In genomic region chr1:209692296-209692695, GRCh38 we compare ENCODE assay signal across 16 cellular contexts. TPM values are rescaled to one million over a fixed set of nuclear protein-coding genes. Genes with fewer than 3 reads are reported as not detected.
DNase-seq lines count a peak whose midpoint lies in the region; ATAC-seq, FAIRE-seq and TF ChIP-seq lines count a peak whose summit lies in the region.
"Had no signal": no experiment of that assay in that cellular context is flagged by ENCODE, and none has a peak within 500 bp of the region (broad histone marks: within the 10 kb centered on the region; RNA-seq: fewer than 3 reads in every experiment).

No MANE protein-coding gene starts in this region.

- H3K9ac ChIP-seq in endothelial cell of umbilical vein (replicated peaks; ENCODE audit: extremely low read depth, insufficient read depth, low read length): no peak overlapping the region

- H3K27me3 Mint-ChIP-seq in T-helper 1 cell treated with Interleukin-12 subunit alpha and Interleukin-12 subunit beta and Interleukin-4 antibody, amounts not matched to agents 30 μg/mL and 1 μg/mL, for 36 hours (ENCODE audit: low read depth): no peaks in the 10 kb centered on the region

- POLR2A ChIA-PET in endothelial cell of umbilical vein (lab: Charles Lee): no interaction called here
- POLR2A ChIA-PET in OCI-LY7 (lab: Charles Lee): interaction anchor here (0.7 kb wide), 1 partner anchor 64 kb away, joined by 4 read pairs; the partner anchor contains the start of gene TRAF3IP3

- H3K4me1 ChIP-seq in ACC112 (ENCODE audit: control insufficient read depth, insufficient read depth, low read length, unreplicated experiment) (peaks cover 36% of the 10 kb centered on the region), endothelial cell of umbilical vein (ENCODE audit: control insufficient read depth, extremely low read depth, insufficient read depth, low read length) (no peaks in the 10 kb centered on the region), OCI-LY7 (ENCODE audit: insufficient read depth, low read length, poor library complexity, severe bottlenecking) (no peaks in the 10 kb centered on the region)

- no peaks in the 10 kb centered on the region for H3K27me3 ChIP-seq in ACC112 (ENCODE audit: insufficient read depth, low read length)
- H3K27me3 ChIP-seq in endothelial cell of umbilical vein (ENCODE audit: control insufficient read depth in 2 of 2, insufficient read depth in 2 of 2, low read length in 2 of 2): peaks cover 9 to 13% of the 10 kb centered on the region in 2 experiments
- H3K27me3 ChIP-seq: gastrocnemius medialis, SJSA1, suprapubic skin had no signal

- CTCF ChIA-PET in endothelial cell of umbilical vein (lab: Charles Lee): interaction anchor here (0.8 to 7.1 kb wide), 24 partner anchors 18 to 126 kb away, joined by 3 to 70 read pairs (median 5); partner anchors contain the start of genes CAMK1G, G0S2 and LAMB3
- CTCF ChIA-PET in OCI-LY7 (lab: Charles Lee; ENCODE audit: unreplicated experiment): no interaction called here

- H2AFZ ChIP-seq in ACC112 (ENCODE audit: low read length, unreplicated experiment): peak overlapping the region; percentile 44
- H2AFZ ChIP-seq in endothelial cell of umbilical vein (ENCODE audit: low read depth, low read length): peak overlapping the region; percentile 51
- H2AFZ ChIP-seq in OCI-LY7 (ENCODE audit: low read length): no peak overlapping the region

- H3K9me3 Mint-ChIP-seq in T-helper 1 cell treated with Interleukin-12 subunit alpha and Interleukin-12 subunit beta and Interleukin-4 antibody, amounts not matched to agents 30 μg/mL and 1 μg/mL, for 36 hours: no peaks in the 10 kb centered on the region
- H3K9me3 Mint-ChIP-seq: activated B cell treated with CpG ODN at 0.5 μM for 24 hours, CD14-positive monocyte, memory B cell had no signal

- DNase-seq in T-helper 1 cell (no peak), RKO (ENCODE audit: low spot score) (peak; percentile 30), endothelial cell of umbilical vein (ENCODE audit: low read depth, low spot score) (no peak), iPS-NIHi11 (ENCODE audit: low spot score) (no peak), OCI-LY7 (ENCODE audit: low spot score) (no peak)

- H3K4me3 ChIP-seq in ACC112 (ENCODE audit: low read depth, low read length) (no peak overlapping the region), endothelial cell of umbilical vein (replicated peaks in 1 of 3; ENCODE audit: insufficient read depth in 1 of 3, low read depth in 1 of 3, low read length in 3 of 3) (no peak overlapping the region), OCI-LY7 (ENCODE audit: low read depth, low read length, poor library complexity, severe bottlenecking) (no peak overlapping the region)
- H3K4me3 ChIP-seq: gastrocnemius medialis, SJSA1, suprapubic skin had no signal

- intact Hi-C loops in endothelial cell of umbilical vein (cut with micrococcal nuclease): loop anchor here (5.0 kb wide), 1 partner anchor 45 kb away; no protein-coding TSS in a partner anchor
- intact Hi-C loops in OCI-LY7 (cut with micrococcal nuclease; ENCODE audit: unreplicated experiment): loop anchor here (2.0 to 5.0 kb wide), 2 partner anchors 55 to 115 kb away; no protein-coding TSS in a partner anchor

- H3K4me3 Mint-ChIP-seq in T-helper 1 cell treated with Interleukin-12 subunit alpha and Interleukin-12 subunit beta and Interleukin-4 antibody, amounts not matched to agents 30 μg/mL and 1 μg/mL, for 36 hours: no peak overlapping the region
- H3K4me3 Mint-ChIP-seq: activated B cell treated with CpG ODN at 0.5 μM for 24 hours, memory B cell had no signal

- no peaks in the 10 kb centered on the region for H3K9me2 ChIP-seq in OCI-LY7 (ENCODE audit: insufficient read depth, low read length)

- H3K27ac ChIP-seq in ACC112 (ENCODE audit: low read depth, low read length): no peak overlapping the region; the same call in 1 of the 2 replicates
- H3K27ac ChIP-seq in endothelial cell of umbilical vein (ENCODE audit: insufficient read depth, low read depth, low read length): no peak overlapping the region
- no peak overlapping the region for H3K27ac ChIP-seq in OCI-LY7 (ENCODE audit: low read depth, low read length, poor library complexity, severe bottlenecking)
- H3K27ac ChIP-seq: gastrocnemius medialis, SJSA1, suprapubic skin had no signal

- no peak for TF ChIP-seq CTCF in endothelial cell of umbilical vein (IDR thresholded peaks at IDR 0.05; ENCODE audit: extremely low read depth in 1 of 2, insufficient read depth in 1 of 2, low read depth in 1 of 2, low read length in 2 of 2)
- no peak for TF ChIP-seq CTCF in OCI-LY7 (conservative IDR thresholded peaks at IDR 0.05; ENCODE audit: low read length)

- no peaks in the 10 kb centered on the region for H4K20me1 ChIP-seq in endothelial cell of umbilical vein (replicated peaks; ENCODE audit: control insufficient read depth, extremely low read depth, insufficient read depth, low read length)
- no peaks in the 10 kb centered on the region for H4K20me1 ChIP-seq in OCI-LY7 (ENCODE audit: insufficient read depth, low read length)

- no peak for TF ChIP-seq POLR2A in endothelial cell of umbilical vein (IDR thresholded peaks at IDR 0.05; ENCODE audit: low read depth, low read length)

- H3K4me2 ChIP-seq in endothelial cell of umbilical vein (ENCODE audit: insufficient read depth, low read length) (no peak overlapping the region), OCI-LY7 (ENCODE audit: low read length) (no peak overlapping the region)

- dilution Hi-C loops in endothelial cell of umbilical vein (cut with MboI; ENCODE audit: extremely low pct_ligation_motif_present, low sequenced_read_pairs): loop anchor here (25.0 kb wide), 1 partner anchor 105 kb away; the partner anchor contains the start of gene CAMK1G

- H3K79me2 ChIP-seq in ACC112 (ENCODE audit: control insufficient read depth, insufficient read depth, low read length, unreplicated experiment) (no peaks in the 10 kb centered on the region), endothelial cell of umbilical vein (ENCODE audit: control insufficient read depth, insufficient read depth, low read length) (no peaks in the 10 kb centered on the region), OCI-LY7 (ENCODE audit: insufficient read depth, low read depth, low read length) (no peaks in the 10 kb centered on the region)

- H3K9me3 ChIP-seq in endothelial cell of umbilical vein (replicated peaks; ENCODE audit: control insufficient read depth, insufficient read depth, low read length): no peaks in the 10 kb centered on the region
- H3K9me3 ChIP-seq in OCI-LY7 (ENCODE audit: low read length): no peaks in the 10 kb centered on the region
- H3K9me3 ChIP-seq: gastrocnemius medialis, SJSA1, suprapubic skin had no signal

- ATAC-seq in HG02981 (IDR thresholded peaks at IDR 0.05; ENCODE audit: unreplicated experiment): no peak

- H3K9me1 ChIP-seq in endothelial cell of umbilical vein (replicated peaks; ENCODE audit: control insufficient read depth, extremely low read depth, insufficient read depth, low read length): no peaks in the 10 kb centered on the region

- H3K36me3 ChIP-seq in ACC112 (ENCODE audit: insufficient read depth, low read length) (no peaks in the 10 kb centered on the region), endothelial cell of umbilical vein (ENCODE audit: control insufficient read depth in 2 of 2, extremely low read depth in 1 of 2, insufficient read depth in 2 of 2, low read length in 2 of 2) (no peaks in the 10 kb centered on the region), OCI-LY7 (ENCODE audit: insufficient read depth, low read length) (no peaks in the 10 kb centered on the region)
- H3K36me3 ChIP-seq: gastrocnemius medialis, SJSA1, suprapubic skin had no signal

- H3K36me3 Mint-ChIP-seq in T-helper 1 cell treated with Interleukin-12 subunit alpha and Interleukin-12 subunit beta and Interleukin-4 antibody, amounts not matched to agents 30 μg/mL and 1 μg/mL, for 36 hours (ENCODE audit: low read depth): peaks cover 19% of the 10 kb centered on the region
- H3K36me3 Mint-ChIP-seq: CD14-positive monocyte, memory B cell had no signal

- FAIRE-seq in endothelial cell of umbilical vein (lab: Jason Lieb, UNC): no peak

- BruUV-seq in endothelial cell of umbilical vein (replicated peaks; lab: Mats Ljungman, UMichigan) (no TSS peak), OCI-LY7 (replicated peaks; lab: Mats Ljungman, UMichigan) (no TSS peak)

- peak overlapping the region; percentile 10 for H3K27ac Mint-ChIP-seq in T-helper 1 cell treated with Interleukin-12 subunit alpha and Interleukin-12 subunit beta and Interleukin-4 antibody, amounts not matched to agents 30 μg/mL and 1 μg/mL, for 36 hours
- H3K27ac Mint-ChIP-seq: activated B cell treated with CpG ODN at 0.5 μM for 24 hours, memory B cell had no signal

- H3K4me1 Mint-ChIP-seq in T-helper 1 cell treated with Interleukin-12 subunit alpha and Interleukin-12 subunit beta and Interleukin-4 antibody, amounts not matched to agents 30 μg/mL and 1 μg/mL, for 36 hours (ENCODE audit: low read depth): peaks cover 56% of the 10 kb centered on the region

RNA-seq across cellular contexts. Expression of gene HSD11B1, which starts 12.3 kb away (rescaled TPM):
- total RNA-seq in endothelial cell of umbilical vein (not detected in 2 replicates), OCI-LY7 (2022) (not detected in 2 replicates)
- not detected in 2 replicates for polyA plus RNA-seq in endothelial cell of umbilical vein
- polyA plus RNA-seq in endothelial cell of umbilical vein (2011; cell fraction: cytosol; rRNA removed): not detected in 2 replicates
- polyA plus RNA-seq in endothelial cell of umbilical vein (2011; cell fraction: nucleus; rRNA removed): not detected in 2 replicates
- polyA plus RNA-seq in endothelial cell of umbilical vein (2012): 0.13 TPM in 1 of 2 replicates, not detected in the other
- polyA minus RNA-seq in endothelial cell of umbilical vein: not detected in 2 replicates
- not detected for polyA minus RNA-seq in endothelial cell of umbilical vein (2011; cell fraction: cytosol; rRNA and poly(A)+ RNA removed)
- not detected in 2 replicates for polyA minus RNA-seq in endothelial cell of umbilical vein (2011; cell fraction: nucleus; rRNA and poly(A)+ RNA removed)
- total RNA-seq in OCI-LY7 (2014; rRNA removed; shearing (Covaris generic)): not detected in 2 replicates
- total RNA-seq: activated B cell treated with CpG ODN at 0.5 μM for 24 hours, G401 had no signal
- polyA plus RNA-seq: CD14-positive monocyte had no signal

RNA-seq across cellular contexts. Expression of gene G0S2, which starts 17.1 kb away (rescaled TPM):
- total RNA-seq in endothelial cell of umbilical vein: 1.9 TPM in 1 of 2 replicates, not detected in the other
- polyA plus RNA-seq in endothelial cell of umbilical vein: 0.22 and 0.91 TPM in 2 replicates
- polyA plus RNA-seq in endothelial cell of umbilical vein (2011; cell fraction: cytosol; rRNA removed): 1.5 and 1.8 TPM in 2 replicates
- 0.35 and 0.93 TPM in 2 replicates for polyA plus RNA-seq in endothelial cell of umbilical vein (2011; cell fraction: nucleus; rRNA removed)
- 5.7 and 21.7 TPM in 2 replicates for polyA plus RNA-seq in endothelial cell of umbilical vein (2012)
- polyA minus RNA-seq in endothelial cell of umbilical vein: not detected in 2 replicates
- polyA minus RNA-seq in endothelial cell of umbilical vein (2011; cell fraction: cytosol; rRNA and poly(A)+ RNA removed): not detected
- polyA minus RNA-seq in endothelial cell of umbilical vein (2011; cell fraction: nucleus; rRNA and poly(A)+ RNA removed): 0.53 TPM in 1 of 2 replicates, not detected in the other
- not detected in 2 replicates for total RNA-seq in OCI-LY7 (2014; rRNA removed; shearing (Covaris generic))
- not detected in 2 replicates for total RNA-seq in OCI-LY7 (2022)
- total RNA-seq: A172, G401, SJSA1 had no signal

RNA-seq across cellular contexts. Expression of gene LAMB3, which starts 40.1 kb away (rescaled TPM):
- 0.72 and 3.1 TPM in 2 replicates for total RNA-seq in endothelial cell of umbilical vein
- 1.3 and 2.6 TPM in 2 replicates for polyA plus RNA-seq in endothelial cell of umbilical vein
- polyA plus RNA-seq in endothelial cell of umbilical vein (2011; cell fraction: cytosol; rRNA removed): 2.2 and 2.7 TPM in 2 replicates
- polyA plus RNA-seq in endothelial cell of umbilical vein (2011; cell fraction: nucleus; rRNA removed): 4.4 and 7.0 TPM in 2 replicates
- 6.0 and 9.7 TPM in 2 replicates for polyA plus RNA-seq in endothelial cell of umbilical vein (2012)
- polyA minus RNA-seq in endothelial cell of umbilical vein: 2.5 and 2.7 TPM in 2 replicates
- polyA minus RNA-seq in endothelial cell of umbilical vein (2011; cell fraction: cytosol; rRNA and poly(A)+ RNA removed): 52.4 TPM
- polyA minus RNA-seq in endothelial cell of umbilical vein (2011; cell fraction: nucleus; rRNA and poly(A)+ RNA removed): 2.8 and 3.2 TPM in 2 replicates
- 0.41 TPM in 1 of 2 replicates, not detected in the other for total RNA-seq in OCI-LY7 (2014; rRNA removed; shearing (Covaris generic))
- total RNA-seq in OCI-LY7 (2022): 0.17 and 0.46 TPM in 2 replicates
- total RNA-seq: G401 had no signal
